In genomic region chr2:118443596-118443995, GRCh38 we compare ENCODE assay signal across 16 cellular contexts.
DNase-seq lines count a peak whose midpoint lies in the region; ATAC-seq, FAIRE-seq and TF ChIP-seq lines count a peak whose summit lies in the region.
"Had no signal": no experiment of that assay in that cellular context is flagged by ENCODE, and none has a peak within 500 bp of the region (broad histone marks: within the 10 kb centered on the region; RNA-seq: fewer than 3 reads in every experiment).

No MANE protein-coding gene starts in this region.

- H3K36me3 ChIP-seq in H1 (ENCODE audit: control insufficient read depth in 2 of 4, insufficient read depth in 4 of 4, low read length in 3 of 4) (no peaks in the 10 kb centered on the region), neural progenitor cell (no peaks in the 10 kb centered on the region)
- H3K36me3 ChIP-seq: thoracic aorta had no signal

- H3K9me3 Mint-ChIP-seq in neural progenitor cell = no peaks in the 10 kb centered on the region
- H3K9me3 Mint-ChIP-seq: activated T-helper 17 cell treated with anti-CD3 and anti-CD28 coated beads, Interleukin-2, amount 50 U/mL, for 72 hours had no signal

- H2AFZ ChIP-seq in H1 (ENCODE audit: low read length) (no peak overlapping the region), neural progenitor cell (replicated peaks) (no peak overlapping the region)

- no peaks in the 10 kb centered on the region for H3K23me2 ChIP-seq in H1 (ENCODE audit: low read depth, low read length)

- no peak overlapping the region for H3K14ac ChIP-seq in H1 (ENCODE audit: insufficient read length)

- no peaks in the 10 kb centered on the region for H3K36me3 Mint-ChIP-seq in neural progenitor cell
- H3K36me3 Mint-ChIP-seq: naive B cell had no signal

- H2BK12ac ChIP-seq in H1 (ENCODE audit: low read depth, low read length) = no peak overlapping the region

- H2BK20ac ChIP-seq in H1 (ENCODE audit: low read length) = no peak overlapping the region

- TF ChIP-seq RAD21 in H1 (IDR thresholded peaks at IDR 0.05 in 1 of 2, conservative IDR thresholded peaks at IDR 0.05 in 1 of 2; ENCODE audit: low read depth in 2 of 2, low read length in 2 of 2) = no peak

- H4K5ac ChIP-seq in H1 (ENCODE audit: insufficient read length, low read depth, low read length) = no peak overlapping the region

- no peak for TF ChIP-seq EP300 in H1 (IDR thresholded peaks at IDR 0.05; ENCODE audit: borderline replicate concordance in 1 of 2, low read depth in 2 of 2, low read length in 2 of 2)

- no peaks in the 10 kb centered on the region for H3K79me1 ChIP-seq in H1 (ENCODE audit: low read depth, low read length)

- DNase-seq in ELR (ENCODE audit: low read depth) (peak; percentile 1), NB4 (ENCODE audit: low read depth) (peak; percentile 21), H1 (ENCODE audit: low read depth in 1 of 2, low spot score in 2 of 2) (no peak), retinal pigment epithelial cell (ENCODE audit: low read depth) (peak; percentile 58), 8988T (no peak), omental fat pad (ENCODE audit: low spot score) (no peak), neural progenitor cell (ENCODE audit: low spot score) (no peak)
- DNase-seq: activated CD4-positive, alpha-beta T cell treated with anti-CD3 and anti-CD28 coated beads for 48 hours; central memory CD4-positive, alpha-beta T cell; erythroblast; naive B cell had no signal

- ATAC-seq in omental fat pad (ENCODE audit: low FRiP score) = no peak
- ATAC-seq: activated T-helper 17 cell treated with anti-CD3 and anti-CD28 coated beads, Interleukin-2, amount 50 U/mL, for 72 hours had no signal

- WGBS in H1 (ENCODE audit: extremely low coverage in 1 of 2, insufficient coverage in 1 of 2, insufficient read length in 1 of 2, insufficient replicate concordance in 2 of 2, low coverage in 1 of 2, low lambda C conversion rate in 2 of 2, missing lambda C conversion rate in 1 of 2), 2 experiments = 76% methylated on average over 2 of the region's 2 CpGs; no CpG with 5 or more reads in 1 of the 2 experiments

- no peak overlapping the region for H2BK5ac ChIP-seq in H1 (ENCODE audit: low read depth, low read length)

- H3K27me3 Mint-ChIP-seq in neural progenitor cell (ENCODE audit: insufficient read depth, low read depth) = peaks cover 3% of the 10 kb centered on the region

- no peaks in the 10 kb centered on the region for H3K79me2 ChIP-seq in H1 (ENCODE audit: control insufficient read depth in 1 of 2, insufficient read depth in 2 of 2, low read length in 2 of 2)
- H3K79me2 ChIP-seq in neural progenitor cell (ENCODE audit: low read depth) = no peaks in the 10 kb centered on the region

- no peak overlapping the region for H2AK5ac ChIP-seq in H1 (ENCODE audit: low read depth, low read length)

- no peak overlapping the region for H3K56ac ChIP-seq in H1 (replicated peaks; ENCODE audit: insufficient read length, low read depth, low read length)

- H4K20me1 ChIP-seq in H1 (replicated peaks in 1 of 2; ENCODE audit: control insufficient read depth in 1 of 2, insufficient read depth in 2 of 2, low read length in 2 of 2) (no peaks in the 10 kb centered on the region), neural progenitor cell (ENCODE audit: low read depth) (no peaks in the 10 kb centered on the region)

- no peak overlapping the region for H3K23ac ChIP-seq in H1 (ENCODE audit: insufficient read length)

- H3K27me3 ChIP-seq in H1 (replicated peaks in 1 of 4; ENCODE audit: control insufficient read depth in 3 of 4, extremely low read depth in 1 of 4, insufficient read depth in 3 of 4, low read length in 3 of 4) (no peaks in the 10 kb centered on the region; a peak in 1 of 7 replicates), neural progenitor cell (no peaks in the 10 kb centered on the region)

- no peak overlapping the region for H3K4me2 ChIP-seq in H1 (ENCODE audit: insufficient read depth in 1 of 2, low read depth in 2 of 2, low read length in 2 of 2)
- no peak overlapping the region for H3K4me2 ChIP-seq in neural progenitor cell

- CTCF ChIA-PET in H1 (lab: Charles Lee; ENCODE audit: partially characterized antibody) = no interaction called here

- no peak overlapping the region for H3K27ac Mint-ChIP-seq in neural progenitor cell
- H3K27ac Mint-ChIP-seq: activated T-helper 17 cell treated with anti-CD3 and anti-CD28 coated beads, Interleukin-2, amount 50 U/mL, for 72 hours; naive B cell had no signal

- H3F3A ChIP-seq in neural progenitor cell (ENCODE audit: low read depth) = no peaks in the 10 kb centered on the region

- H4K91ac ChIP-seq in H1 (replicated peaks; ENCODE audit: insufficient read length, low read length) = no peak overlapping the region

- no peak overlapping the region for H3K18ac ChIP-seq in H1 (ENCODE audit: extremely low read depth, low read length)

- H3K9me3 ChIP-seq in H1 (ENCODE audit: insufficient read depth in 2 of 2, low read depth in 1 of 2, low read length in 1 of 2) (no peaks in the 10 kb centered on the region), neural progenitor cell (ENCODE audit: low read depth) (no peaks in the 10 kb centered on the region)
- H3K9me3 ChIP-seq: thoracic aorta had no signal

- TF ChIP-seq CTCF in NB4 (IDR thresholded peaks at IDR 0.05; ENCODE audit: low read depth, low read length) = no peak
- TF ChIP-seq CTCF in H1 (IDR thresholded peaks at IDR 0.05; ENCODE audit: control extremely low read depth in 1 of 3, insufficient read depth in 1 of 3, low read depth in 1 of 3, low read length in 3 of 3) = no peak
- no peak for TF ChIP-seq CTCF in retinal pigment epithelial cell (conservative IDR thresholded peaks at IDR 0.05; ENCODE audit: low read depth, low read length)
- no peak for TF ChIP-seq CTCF in omental fat pad (IDR thresholded peaks at IDR 0.05)
- TF ChIP-seq CTCF in neural progenitor cell (IDR thresholded peaks at IDR 0.05) = no peak

- no peak overlapping the region; the same call in 1 of the 2 replicates for H3K27ac ChIP-seq in H1 (ENCODE audit: low read depth, low read length)
- H3K27ac ChIP-seq in neural progenitor cell = no peak overlapping the region
- H3K27ac ChIP-seq: thoracic aorta had no signal

- POLR2A ChIA-PET in H1 (lab: Charles Lee; ENCODE audit: partially characterized antibody) = no interaction called here

- H3K4me1 ChIP-seq in H1 (replicated peaks in 1 of 4; ENCODE audit: control insufficient read depth in 3 of 4, insufficient read depth in 4 of 4, low read length in 3 of 4) (peaks cover 0 to 6% (median 2%) of the 10 kb centered on the region in 4 experiments; a peak in 4 of 7 replicates), neural progenitor cell (no peaks in the 10 kb centered on the region)

- TF ChIP-seq POLR2A in NB4 (IDR thresholded peaks at IDR 0.05; ENCODE audit: extremely low read depth, insufficient read length) (no peak), H1 (IDR thresholded peaks at IDR 0.05; ENCODE audit: control extremely low read depth in 1 of 2, low read depth in 2 of 2, low read length in 2 of 2) (no peak)

- no peak overlapping the region for H2BK15ac ChIP-seq in H1 (ENCODE audit: low read length)

- H3K9ac ChIP-seq in H1 (replicated peaks in 1 of 4; ENCODE audit: extremely low read depth in 1 of 4, low read depth in 3 of 4, low read length in 3 of 4) (no peak overlapping the region), neural progenitor cell (no peak overlapping the region)

- FAIRE-seq in H1 (lab: Jason Lieb, UNC) = no peak
- FAIRE-seq: GM12892, HTR-8/SVneo, islet of Langerhans had no signal

- H3K4me3 ChIP-seq in NB4 (ENCODE audit: low read depth, low read length) = no peak overlapping the region
- no peak overlapping the region for H3K4me3 ChIP-seq in H1 (ENCODE audit: extremely low read depth in 1 of 4, insufficient read depth in 2 of 4, low read depth in 3 of 4, low read length in 4 of 4)
- H3K4me3 ChIP-seq in retinal pigment epithelial cell (ENCODE audit: low read length) = no peak overlapping the region
- no peak overlapping the region for H3K4me3 ChIP-seq in neural progenitor cell
- H3K4me3 ChIP-seq: thoracic aorta had no signal

- H3K4ac ChIP-seq in H1 (replicated peaks; ENCODE audit: insufficient read length, low read depth, low read length) = no peak overlapping the region

- peaks cover 31% of the 10 kb centered on the region for H3K4me1 Mint-ChIP-seq in neural progenitor cell
- H3K4me1 Mint-ChIP-seq: activated T-helper 17 cell treated with anti-CD3 and anti-CD28 coated beads, Interleukin-2, amount 50 U/mL, for 72 hours; naive B cell had no signal

- no peak overlapping the region for H4K8ac ChIP-seq in H1 (ENCODE audit: extremely low read depth, insufficient read depth, low read length)

- H3K4me3 Mint-ChIP-seq in neural progenitor cell = no peak overlapping the region
- H3K4me3 Mint-ChIP-seq: activated T-helper 17 cell treated with anti-CD3 and anti-CD28 coated beads, Interleukin-2, amount 50 U/mL, for 72 hours; naive B cell had no signal

- no peak overlapping the region for H2BK120ac ChIP-seq in H1 (replicated peaks; ENCODE audit: low read depth, low read length)

TF ChIP-seq in H1, 55 proteins besides CTCF, POLR2A, EP300 and RAD21 (continues in another document):
- TF ChIP-seq GABPA (IDR thresholded peaks at IDR 0.05; ENCODE audit: borderline replicate concordance, insufficient read depth, low read length) (no peak), BRCA1 (IDR thresholded peaks at IDR 0.05; ENCODE audit: low read depth, low read length) (no peak), SRF (IDR thresholded peaks at IDR 0.05; ENCODE audit: low read depth, low read length) (peak; percentile 14; the same call in 1 of the 2 replicates)

Comparison
In these comparisons a context has a peak if more than half of its experiments do, and no peak if none do; other contexts are left out.
1. DNase-seq: peak in ELR (single experiment), NB4 (single experiment) and retinal pigment epithelial cell (single experiment); none in H1 (0 of 2), 8988T (single experiment), omental fat pad (single experiment) and neural progenitor cell (single experiment).